ENCODE assay signal across 1 cellular context in genomic region chr2:23859983-23860382, GRCh38.
TF ChIP-seq lines count a peak whose summit lies in the region.

No MANE protein-coding gene starts in this region.

TF ChIP-seq in GM23338, 12 proteins besides CTCF, POLR2A, EP300 and RAD21 (continued from another document):
- no peak for TF ChIP-seq REST (IDR thresholded peaks at IDR 0.05; ENCODE audit: unreplicated experiment)
